9 cellular contexts compared by ENCODE assay signal in genomic region chr4:87030606-87031441, GRCh38.
DNase-seq lines count a peak whose midpoint lies in the region; ATAC-seq and TF ChIP-seq lines count a peak whose summit lies in the region.
"Had no signal": no experiment of that assay in that cellular context is flagged by ENCODE, and none has a peak within 500 bp of the region (broad histone marks: within the 10 kb centered on the region; RNA-seq: fewer than 3 reads in every experiment).

No MANE protein-coding gene starts in this region.

- intact Hi-C loops in dorsolateral prefrontal cortex (cut with DNase I) (no loop called here), transverse colon (cut with DNase I; ENCODE audit: low total_unique reads) (no loop called here)

- no peak overlapping the region for H3K4me3 Mint-ChIP-seq in naive thymus-derived CD8-positive, alpha-beta T cell

- H3K79me2 ChIP-seq in mesendoderm (ENCODE audit: control insufficient read depth, insufficient read depth, low read length) = peaks cover 56% of the 10 kb centered on the region

- in situ Hi-C loops in transverse colon (cut with MboI; ENCODE audit: low pct_ligation_motif_present in 1 of 4, low pct_unique_long_range_greater_than_20kb in 1 of 4, low sequenced_read_pairs in 3 of 4) = no loop called here

- DNase-seq in OCI-M2 (lab: John Stamatoyannopoulos, UW; ENCODE audit: unreplicated experiment) = peak; percentile 7
- no peak for DNase-seq in dorsolateral prefrontal cortex
- DNase-seq in mesendoderm = peak; percentile 95
- DNase-seq in transverse colon = no peak
- no peak for DNase-seq in stimulated activated CD4-positive, alpha-beta T cell treated with anti-CD3 and anti-CD28 coated beads, Interleukin-15, amount 100 ng/mL, for 24 hours
- DNase-seq in naive thymus-derived CD8-positive, alpha-beta T cell = no peak
- DNase-seq: effector memory CD4-positive, alpha-beta T cell had no signal

- H3K27ac ChIP-seq in dorsolateral prefrontal cortex (peak overlapping the region in 57 of 59 donors; percentile 28 to 92 (median 81)), mesendoderm (ENCODE audit: low read depth, low read length) (peak overlapping the region; percentile 91), transverse colon (peak overlapping the region; percentile 70 to 84 (median 78))

- TF ChIP-seq CTCF in dorsolateral prefrontal cortex (IDR thresholded peaks at IDR 0.05 in 54 of 56, conservative IDR thresholded peaks at IDR 0.05 in 2 of 56; ENCODE audit: low read depth in 1 of 56, partially characterized antibody in 56 of 56) (no peak), transverse colon (IDR thresholded peaks at IDR 0.05) (no peak)

- no peak overlapping the region for H2BK15ac ChIP-seq in mesendoderm (replicated peaks; ENCODE audit: low read depth)

- H3K79me1 ChIP-seq in mesendoderm (ENCODE audit: low read length) = peaks cover 3% of the 10 kb centered on the region

- no peak overlapping the region for H4K8ac ChIP-seq in mesendoderm (ENCODE audit: low read depth, low read length)

- H3K27me3 ChIP-seq in dorsolateral prefrontal cortex = no peaks in the 10 kb centered on the region
- no peaks in the 10 kb centered on the region for H3K27me3 ChIP-seq in mesendoderm (ENCODE audit: insufficient read depth, low read length, poor library complexity)
- no peaks in the 10 kb centered on the region for H3K27me3 ChIP-seq in transverse colon

- no peaks in the 10 kb centered on the region for H3K27me3 Mint-ChIP-seq in naive thymus-derived CD8-positive, alpha-beta T cell

- H3K4ac ChIP-seq in mesendoderm (ENCODE audit: low read depth, low read length) = peak overlapping the region; percentile 75

- no peak for TF ChIP-seq POLR2A in transverse colon (IDR thresholded peaks at IDR 0.05)

- no peak overlapping the region for H3K27ac Mint-ChIP-seq in naive thymus-derived CD8-positive, alpha-beta T cell

- TF ChIP-seq EP300 in transverse colon (IDR thresholded peaks at IDR 0.05; ENCODE audit: low read depth) = no peak

- peak overlapping the region in 50 of 59 donors; percentile 2 to 67 (median 32) for H3K4me3 ChIP-seq in dorsolateral prefrontal cortex
- no peak overlapping the region for H3K4me3 ChIP-seq in mesendoderm (ENCODE audit: low read length)
- no peak overlapping the region for H3K4me3 ChIP-seq in transverse colon

- no peak overlapping the region for H3K23ac ChIP-seq in mesendoderm (ENCODE audit: low read length)

- no peaks in the 10 kb centered on the region for H3K9me3 Mint-ChIP-seq in naive thymus-derived CD8-positive, alpha-beta T cell

- H3K56ac ChIP-seq in mesendoderm (ENCODE audit: low read length) = peak overlapping the region; percentile 82

- H3K4me1 ChIP-seq in mesendoderm (ENCODE audit: control insufficient read depth, low read depth, low read length) (peaks cover 40% of the 10 kb centered on the region), transverse colon (peaks cover 56 to 98% (median 77%) of the 10 kb centered on the region in 4 donors)

- peak overlapping the region; percentile 46 for H3K18ac ChIP-seq in mesendoderm (ENCODE audit: low read length)

- peak overlapping the region; percentile 58 for H3K9ac ChIP-seq in mesendoderm (ENCODE audit: low read length)

- no peaks in the 10 kb centered on the region for H3K9me3 ChIP-seq in transverse colon

- ATAC-seq in GM19035 (IDR thresholded peaks at IDR 0.05; ENCODE audit: unreplicated experiment) = no peak
- ATAC-seq in naive thymus-derived CD8-positive, alpha-beta T cell = no peak
- ATAC-seq: Panc1 had no signal

- H3K4me2 ChIP-seq in mesendoderm (ENCODE audit: low read length) = peak overlapping the region; percentile 15

- peak overlapping the region; percentile 95 for H2BK5ac ChIP-seq in mesendoderm (ENCODE audit: low read length)

- no CpG with 5 or more reads among the region's 15 CpGs for WGBS in mesendoderm (ENCODE audit: extremely low coverage, insufficient coverage, low lambda C conversion rate)
- WGBS in transverse colon (ENCODE audit: low coverage in 1 of 2), 2 donors = 46 to 60% methylated on average over 4 to 15 of the region's 15 CpGs

- H3K4me1 Mint-ChIP-seq in naive thymus-derived CD8-positive, alpha-beta T cell = peaks cover 17 to 45% (median 31%) of the 10 kb centered on the region in 4 donors

- no peak overlapping the region for H4K5ac ChIP-seq in mesendoderm (ENCODE audit: low read length)

- H3K36me3 ChIP-seq in mesendoderm (ENCODE audit: control insufficient read depth, insufficient read depth, low read length) (no peaks in the 10 kb centered on the region), transverse colon (no peaks in the 10 kb centered on the region)

- POLR2A ChIA-PET in naive thymus-derived CD8-positive, alpha-beta T cell (lab: Charles Lee) = interaction anchor here (1.5 kb wide), 1 partner anchor 24 kb away, joined by 6 read pairs; no protein-coding TSS in a partner anchor

- no peak overlapping the region for H2BK120ac ChIP-seq in mesendoderm (ENCODE audit: low read depth, low read length)

- H3K36me3 Mint-ChIP-seq in naive thymus-derived CD8-positive, alpha-beta T cell = peaks cover 0 to 8% (median 0%) of the 10 kb centered on the region in 3 donors

- peak overlapping the region; percentile 57 for H2AK5ac ChIP-seq in mesendoderm (ENCODE audit: low read length)

Comparison
In these comparisons a context has a peak if more than half of its experiments do, and no peak if none do; other contexts are left out.
1. DNase-seq: peak in OCI-M2 (single experiment) and mesendoderm (single experiment); none in dorsolateral prefrontal cortex (0 of 10), transverse colon (single experiment), stimulated activated CD4-positive, alpha-beta T cell treated with anti-CD3 and anti-CD28 coated beads, Interleukin-15, amount 100 ng/mL, for 24 hours (single experiment) and naive thymus-derived CD8-positive, alpha-beta T cell (0 of 10).
2. H3K4me3 ChIP-seq: peak in dorsolateral prefrontal cortex (50 of 59); none in mesendoderm (single experiment) and transverse colon (0 of 4).
3. Peak in every context shown above with its lines, with median percentiles within 50 percentile points of each other: H3K27ac ChIP-seq.